Comparison of ENCODE assay signal across 8 cellular contexts in the genomic region with DNA sequence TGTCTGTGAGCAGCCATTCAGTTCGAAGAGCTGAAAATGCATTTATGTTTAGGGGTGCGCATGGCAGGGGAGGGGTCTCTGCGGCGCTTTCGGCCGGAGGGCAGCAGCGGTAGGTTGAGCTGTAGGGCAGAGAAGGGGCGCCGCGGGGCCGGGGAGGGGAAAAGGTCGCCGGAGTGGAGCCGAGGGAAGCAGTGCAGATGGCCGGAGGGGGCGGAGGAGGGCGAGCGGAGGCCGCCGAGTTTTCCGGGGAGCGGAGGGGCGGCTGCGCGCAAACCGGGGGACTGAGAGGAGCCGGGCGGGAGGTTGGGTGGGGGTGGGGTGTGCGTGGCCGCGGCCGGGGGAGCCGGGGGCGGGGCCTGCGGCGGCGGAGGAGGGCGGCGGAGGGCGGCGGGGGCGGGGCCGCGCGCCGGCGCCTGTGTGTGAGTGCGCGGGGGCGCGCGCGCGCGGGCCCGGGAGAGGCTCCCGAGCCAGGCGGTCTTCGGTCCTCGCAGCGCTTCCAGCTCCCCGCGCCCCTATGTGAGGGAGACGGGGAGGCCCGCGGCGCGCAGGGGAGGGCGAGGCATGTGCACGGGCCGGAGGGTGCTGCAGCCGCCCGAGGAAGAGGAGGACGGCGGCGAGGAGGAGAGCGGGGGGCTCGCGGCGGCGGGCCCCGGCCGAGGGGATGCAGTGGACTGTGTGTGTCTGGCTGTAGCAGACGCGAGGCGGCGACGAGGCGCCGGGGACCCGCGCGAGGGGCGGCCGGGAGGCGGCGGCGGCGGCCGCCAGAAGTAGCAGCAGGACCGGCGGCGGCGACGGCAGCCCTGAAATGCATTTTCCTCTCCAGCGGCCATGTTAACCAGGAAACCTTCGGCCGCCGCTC. TPM values are rescaled to one million over a fixed set of nuclear protein-coding genes. Genes with fewer than 3 reads are reported as not detected.
DNase-seq lines count a peak whose midpoint lies in the region; ATAC-seq and TF ChIP-seq lines count a peak whose summit lies in the region.

Gene DYRK2, plus strand, starts transcription at position 440 of the 859 bp plus-strand sequence. Its CDS starts 389 bp downstream, at position 829.

- TF ChIP-seq CTCF in colonic mucosa (IDR thresholded peaks at IDR 0.05): no peak

- no peaks in the 10 kb centered on the region for H3K9me3 Mint-ChIP-seq in activated CD4-positive, alpha-beta T cell treated with anti-CD3 and anti-CD28 coated beads for 36 hours (ENCODE audit: low read depth)

- peak within 1 kb of the TSS; percentile 94 for H3K4me3 ChIP-seq in colonic mucosa

- peak within 1 kb of the TSS; percentile 78 for H3K27ac Mint-ChIP-seq in activated CD4-positive, alpha-beta T cell treated with anti-CD3 and anti-CD28 coated beads for 36 hours

- CTCF ChIA-PET in activated CD4-positive, alpha-beta T cell treated with anti-CD3 and anti-CD28 coated beads for 36 hours (lab: Charles Lee): interaction anchor here (0.6 to 1.5 kb wide), 4 partner anchors 15 to 380 kb away, joined by 3 to 5 read pairs (median 4); no protein-coding TSS in a partner anchor

- intact Hi-C loops in activated CD4-positive, alpha-beta T cell treated with anti-CD3 and anti-CD28 coated beads for 36 hours (cut with DNase I, micrococcal nuclease): loop anchor here in 1 of 2 experiments (1.0 to 5.0 kb wide), 6 partner anchors 18 to 379 kb away; partner anchors contain the start of gene CAND1
- intact Hi-C loops in colonic mucosa (cut with DNase I): loop anchor here (10.0 kb wide), 1 partner anchor 204 kb away; no protein-coding TSS in a partner anchor

- peak; percentile 40 for DNase-seq in A172 (ENCODE audit: low spot score)
- peak; percentile 82 for DNase-seq in NCI-H2227 (lab: John Stamatoyannopoulos, UW; ENCODE audit: unreplicated experiment)
- peak; percentile 83 for DNase-seq in activated CD4-positive, alpha-beta T cell treated with anti-CD3 and anti-CD28 coated beads for 36 hours
- peak; percentile 80 for DNase-seq in colonic mucosa
- DNase-seq in left kidney (ENCODE audit: low read depth, low spot score): peak; percentile 95
- peak; percentile 69 to 78 for DNase-seq in stimulated activated CD4-positive, alpha-beta T cell treated with anti-CD3 and anti-CD28 coated beads, Interleukin-2, amount 100 ng/mL, for 24 hours

- no peaks in the 10 kb centered on the region for H3K27me3 ChIP-seq in colonic mucosa

- peak within 1 kb of the TSS; percentile 99 for H3K27ac ChIP-seq in colonic mucosa

- peak within 1 kb of the TSS; percentile 96 to 99 for H3K9ac ChIP-seq in colonic mucosa (ENCODE audit: low read depth in 2 of 2, low read length in 2 of 2)

- peaks cover 5% of the 10 kb centered on the region for H3K4me1 ChIP-seq in colonic mucosa

- H3K9me3 ChIP-seq in colonic mucosa: no peaks in the 10 kb centered on the region

- POLR2A ChIA-PET in activated CD4-positive, alpha-beta T cell treated with anti-CD3 and anti-CD28 coated beads for 36 hours (lab: Charles Lee): interaction anchor here (0.6 to 1.0 kb wide), 2 partner anchors 95 to 380 kb away, joined by 3 read pairs; partner anchors contain the start of gene CAND1

- no peaks in the 10 kb centered on the region for H3K36me3 ChIP-seq in colonic mucosa

- H3K4me1 Mint-ChIP-seq in activated CD4-positive, alpha-beta T cell treated with anti-CD3 and anti-CD28 coated beads for 36 hours: peaks cover 44% of the 10 kb centered on the region

- peak within 1 kb of the TSS; percentile 98 for H3K4me3 Mint-ChIP-seq in activated CD4-positive, alpha-beta T cell treated with anti-CD3 and anti-CD28 coated beads for 36 hours

- H3K36me3 Mint-ChIP-seq in activated CD4-positive, alpha-beta T cell treated with anti-CD3 and anti-CD28 coated beads for 36 hours (ENCODE audit: low read depth): peaks cover 18% of the 10 kb centered on the region

- H3K27me3 Mint-ChIP-seq in activated CD4-positive, alpha-beta T cell treated with anti-CD3 and anti-CD28 coated beads for 36 hours: no peaks in the 10 kb centered on the region

- ATAC-seq in GM18505 (IDR thresholded peaks at IDR 0.05; ENCODE audit: unreplicated experiment) (peak; percentile 53), HG02943 (IDR thresholded peaks at IDR 0.05; ENCODE audit: low read depth, unreplicated experiment) (peak; percentile 53)
- ATAC-seq in activated CD4-positive, alpha-beta T cell treated with anti-CD3 and anti-CD28 coated beads for 36 hours: peak; percentile 30

- TF ChIP-seq POLR2A in GM18505 (IDR thresholded peaks at IDR 0.05; ENCODE audit: borderline replicate concordance, extremely low read depth, insufficient read depth, insufficient read length): peak; percentile 83

RNA-seq across cellular contexts. Expression of gene DYRK2, which starts in this region (rescaled TPM):
- total RNA-seq in A172 (2014; rRNA removed; shearing (Covaris generic)): 17.3 and 22.4 TPM in 2 replicates
- total RNA-seq in activated CD4-positive, alpha-beta T cell treated with anti-CD3 and anti-CD28 coated beads for 36 hours: 10 to 100 TPM; 19.2 to 21.5 TPM
- total RNA-seq in colonic mucosa: 100 to 1,000 TPM in 1 of 2 donors, 10 to 100 TPM in 1; 66.0 to 112 TPM

Comparison
In these comparisons a context has a peak if more than half of its experiments do, and no peak if none do; other contexts are left out.
1. Peak in every context shown above with its lines: DNase-seq, ATAC-seq, H3K4me3 ChIP-seq and H3K27ac ChIP-seq.
2. DNase-seq: peak in every context shown above with its lines; median percentile 95 in left kidney; 83 in activated CD4-positive, alpha-beta T cell treated with anti-CD3 and anti-CD28 coated beads for 36 hours; 82 in NCI-H2227; 80 in colonic mucosa; 74 in stimulated activated CD4-positive, alpha-beta T cell treated with anti-CD3 and anti-CD28 coated beads, Interleukin-2, amount 100 ng/mL, for 24 hours; 40 in A172.